Comparison of ENCODE assay signal across 25 cellular contexts in the genomic region with DNA sequence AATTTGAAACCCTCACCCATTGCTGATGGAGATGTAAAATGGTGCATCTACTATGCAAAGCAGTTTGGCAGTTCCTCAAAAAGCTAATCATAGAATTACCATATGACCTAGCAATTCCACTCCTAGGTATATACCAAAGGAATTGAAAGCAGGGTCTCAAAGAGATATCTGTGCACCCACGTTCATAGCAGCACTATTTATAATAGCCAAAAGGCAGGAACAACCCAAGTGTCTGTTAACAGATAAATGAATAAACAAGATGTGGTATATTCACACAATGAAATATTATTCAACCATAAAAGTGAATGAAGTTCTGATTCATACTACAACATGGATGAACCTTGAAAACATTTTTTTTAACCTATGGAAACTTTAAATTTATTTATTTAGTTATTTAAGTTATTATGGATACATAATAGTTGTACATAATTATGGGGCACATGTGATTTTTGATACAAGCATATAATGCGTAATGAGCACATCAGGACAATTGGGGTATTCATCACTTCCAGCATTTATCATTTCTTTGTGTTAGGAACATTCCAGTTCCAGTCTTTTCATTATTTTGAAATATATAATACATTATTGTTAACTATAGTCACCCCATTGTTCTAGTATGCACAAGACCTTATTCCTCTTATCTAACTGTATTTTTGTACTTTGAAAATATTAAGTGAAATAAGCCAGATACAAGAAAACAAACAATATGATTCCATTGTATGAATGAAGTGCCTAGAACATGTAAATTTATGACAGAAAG.
"Had no signal": no experiment of that assay in that cellular context is flagged by ENCODE, and none has a peak within 500 bp of the region (broad histone marks: within the 10 kb centered on the region; RNA-seq: fewer than 3 reads in every experiment).

No MANE protein-coding gene starts in this region.

- H3K27ac ChIP-seq: colonic mucosa, epithelial cell of prostate, esophagus squamous epithelium, gastroesophageal sphincter, heart left ventricle, hepatocyte, left ventricle myocardium inferior, lower lobe of right lung had no signal

- H3K4me1 ChIP-seq: colonic mucosa, esophagus squamous epithelium, gastroesophageal sphincter, heart left ventricle, left ventricle myocardium inferior, lower lobe of right lung had no signal

- H3K36me3 ChIP-seq: colonic mucosa, esophagus squamous epithelium, gastroesophageal sphincter, heart left ventricle, left ventricle myocardium inferior, lower lobe of right lung had no signal

- FAIRE-seq: endometrium, keratinocyte had no signal

- H3K4me3 ChIP-seq: colonic mucosa, esophagus squamous epithelium, gastroesophageal sphincter, heart left ventricle, hepatocyte, left ventricle myocardium inferior, lower lobe of right lung, mucosa of descending colon had no signal

- H3K27me3 ChIP-seq: colonic mucosa, esophagus squamous epithelium, gastroesophageal sphincter, heart left ventricle, hepatocyte had no signal

- ATAC-seq: effector memory CD8-positive, alpha-beta T cell; esophagus mucosa; gastroesophageal sphincter; heart left ventricle; left colon; left lobe of liver; lower lobe of right lung; mucosa of descending colon had no signal

- DNase-seq: colonic mucosa; cortex of kidney; effector CD8-positive, alpha-beta T cell; effector memory CD8-positive, alpha-beta T cell; endodermal cell; erythroblast; esophagus squamous epithelium; foreskin fibroblast; heart left ventricle; hypothalamus; immature natural killer cell; kidney glomerular epithelial cell; left colon; left ventricle myocardium inferior; lower lobe of right lung; mesenchymal stem cell; mucosa of descending colon; naive B cell had no signal

- H3K9me3 ChIP-seq: colonic mucosa, esophagus squamous epithelium, gastroesophageal sphincter, heart left ventricle, left ventricle myocardium inferior, lower lobe of right lung, mucosa of descending colon had no signal
